ENCODE assay signal across 17 cellular contexts in genomic region chr3:158723991-158724390, GRCh38. TPM values are rescaled to one million over a fixed set of nuclear protein-coding genes. Genes with fewer than 3 reads are reported as not detected.
A peak's percentile ranks its signal among the peaks of the same experiment; 100 is the strongest.
DNase-seq lines count a peak whose midpoint lies in the region; ATAC-seq, FAIRE-seq and TF ChIP-seq lines count a peak whose summit lies in the region.
"Had no signal": no experiment of that assay in that cellular context is flagged by ENCODE, and none has a peak within 500 bp of the region (broad histone marks: within the 10 kb centered on the region; RNA-seq: fewer than 3 reads in every experiment).

No MANE protein-coding gene starts in this region.

- no peak for TF ChIP-seq POLR2A in A549 (IDR thresholded peaks at IDR 0.05; ENCODE audit: low read length)

- H3K9me3 ChIP-seq in A549 (no peaks in the 10 kb centered on the region), aorta (ENCODE audit: control insufficient read depth, low read length) (no peaks in the 10 kb centered on the region)
- H3K9me3 ChIP-seq: suprapubic skin had no signal

- H3K36me3 Mint-ChIP-seq in HFFc6 (ENCODE audit: low read depth) (peaks cover 25% of the 10 kb centered on the region), osteocyte (ENCODE audit: unreplicated experiment) (peaks cover 5% of the 10 kb centered on the region)
- H3K36me3 Mint-ChIP-seq in dendritic cell treated with granulocyte-macrophage colony-stimulating factor and Interleukin-4, amounts not matched to agents 40 ng/mL and 50 ng/mL, for 4 days (ENCODE audit: low read depth): peaks cover 15% of the 10 kb centered on the region

- TF ChIP-seq CTCF in A549 (IDR thresholded peaks at IDR 0.05) (no peak), HFFc6 (IDR thresholded peaks at IDR 0.05) (no peak), osteocyte (IDR thresholded peaks at IDR 0.05) (no peak)

- H3K4me1 Mint-ChIP-seq in HFFc6 (ENCODE audit: low read depth) (peaks cover 87% of the 10 kb centered on the region), osteocyte (ENCODE audit: unreplicated experiment) (peaks cover 52% of the 10 kb centered on the region)
- H3K4me1 Mint-ChIP-seq in dendritic cell treated with granulocyte-macrophage colony-stimulating factor and Interleukin-4, amounts not matched to agents 40 ng/mL and 50 ng/mL, for 4 days (ENCODE audit: low read depth): peaks cover 26% of the 10 kb centered on the region

- no peak for FAIRE-seq in A549 (lab: Jason Lieb, UNC)
- FAIRE-seq: kidney, RCC 7860 had no signal

- no peak for TF ChIP-seq EP300 in A549 (IDR thresholded peaks at IDR 0.05)

- H3K27me3 Mint-ChIP-seq in HFFc6 (ENCODE audit: insufficient read depth) (no peaks in the 10 kb centered on the region; the same call in 1 of the 2 replicates), osteocyte (ENCODE audit: unreplicated experiment) (no peaks in the 10 kb centered on the region)
- H3K27me3 Mint-ChIP-seq in dendritic cell treated with granulocyte-macrophage colony-stimulating factor and Interleukin-4, amounts not matched to agents 40 ng/mL and 50 ng/mL, for 4 days: no peaks in the 10 kb centered on the region
- H3K27me3 Mint-ChIP-seq: progenitor cell of endocrine pancreas had no signal

- no peak overlapping the region for H3K4me3 Mint-ChIP-seq in HFFc6
- H3K4me3 Mint-ChIP-seq in dendritic cell treated with granulocyte-macrophage colony-stimulating factor and Interleukin-4, amounts not matched to agents 40 ng/mL and 50 ng/mL, for 4 days: no peak overlapping the region
- no peak overlapping the region for H3K4me3 Mint-ChIP-seq in osteocyte (ENCODE audit: unreplicated experiment)
- H3K4me3 Mint-ChIP-seq: WTC11 had no signal

- H3K4me3 ChIP-seq in A549 (no peak overlapping the region), aorta (ENCODE audit: low read length in 2 of 2) (no peak overlapping the region)
- H3K4me3 ChIP-seq: suprapubic skin had no signal

- DNase-seq in A549 (ENCODE audit: low read depth in 1 of 2, low spot score in 1 of 2) (no peak), HFFc6 (no peak), osteocyte (ENCODE audit: extremely low spot score, unreplicated experiment) (no peak), aorta (no peak)
- no peak for DNase-seq in activated CD8-positive, alpha-beta memory T cell treated with anti-CD3 and anti-CD28 coated beads for 24 hours
- DNase-seq: DMS53, head of caudate nucleus, kidney, NCI-H2081, SW 1271 had no signal

- POLR2A ChIA-PET in A549 (lab: Yijun Ruan, JAX): interaction anchor here (0.6 kb wide), 1 partner anchor 13 kb away, joined by 3 read pairs; no protein-coding TSS in a partner anchor

- ATAC-seq in A549 (no peak), GM19463 (IDR thresholded peaks at IDR 0.05; ENCODE audit: unreplicated experiment) (no peak), aorta (ENCODE audit: low FRiP score) (no peak)
- no peak for ATAC-seq in activated CD4-positive, CD25-positive, alpha-beta regulatory T cell treated with anti-CD3 and anti-CD28 coated beads, Interleukin-2, amount 50 U/mL, for 24 hours
- ATAC-seq: WTC11 had no signal

- CTCF ChIA-PET in A549 (lab: Yijun Ruan, JAX): interaction anchor here (0.8 to 11.7 kb wide), 8 partner anchors 19 to 536 kb away, joined by 3 to 202 read pairs (median 4); partner anchors contain the start of gene LXN

- H3K27ac Mint-ChIP-seq in HFFc6: peak overlapping the region; percentile 99; the same call in 1 of the 2 replicates
- peak overlapping the region; percentile 91 for H3K27ac Mint-ChIP-seq in dendritic cell treated with granulocyte-macrophage colony-stimulating factor and Interleukin-4, amounts not matched to agents 40 ng/mL and 50 ng/mL, for 4 days
- peak overlapping the region; percentile 97 for H3K27ac Mint-ChIP-seq in osteocyte (ENCODE audit: unreplicated experiment)
- H3K27ac Mint-ChIP-seq: progenitor cell of endocrine pancreas, WTC11 had no signal

- H3K27me3 ChIP-seq in aorta (ENCODE audit: control insufficient read depth in 1 of 2, insufficient read depth in 2 of 2, low read length in 1 of 2): no peaks in the 10 kb centered on the region
- H3K27me3 ChIP-seq: suprapubic skin had no signal

- WGBS in A549 (ENCODE audit: missing lambda C conversion rate): 40% methylated on average over 7 of the region's 7 CpGs
- WGBS in aorta, 2 donors: 90 to 92% methylated on average over 7 of the region's 7 CpGs

- no peaks in the 10 kb centered on the region for H3K36me3 ChIP-seq in aorta (ENCODE audit: control insufficient read depth in 1 of 2, insufficient read depth in 2 of 2, low read length in 1 of 2)
- H3K36me3 ChIP-seq: suprapubic skin had no signal

- H3K4me1 ChIP-seq in A549: peaks cover 92% of the 10 kb centered on the region
- H3K4me1 ChIP-seq in aorta (ENCODE audit: control insufficient read depth in 1 of 2, insufficient read depth in 2 of 2, low read length in 2 of 2): peaks cover 4 to 6% of the 10 kb centered on the region in 2 donors

- peak overlapping the region; percentile 59 for H3K4me2 ChIP-seq in A549

- peak overlapping the region; percentile 80 to 90 for H3K27ac ChIP-seq in A549
- H3K27ac ChIP-seq in aorta (ENCODE audit: low read depth in 1 of 2, low read length in 2 of 2): peak overlapping the region in 1 of 2 donors; percentile 10
- H3K27ac ChIP-seq: suprapubic skin had no signal

- TF ChIP-seq RAD21 in A549 (conservative IDR thresholded peaks at IDR 0.05 in 1 of 2, IDR thresholded peaks at IDR 0.05 in 1 of 2): no peak

- H3K9me3 Mint-ChIP-seq in HFFc6: no peaks in the 10 kb centered on the region
- no peaks in the 10 kb centered on the region for H3K9me3 Mint-ChIP-seq in dendritic cell treated with granulocyte-macrophage colony-stimulating factor and Interleukin-4, amounts not matched to agents 40 ng/mL and 50 ng/mL, for 4 days
- no peaks in the 10 kb centered on the region for H3K9me3 Mint-ChIP-seq in osteocyte (ENCODE audit: unreplicated experiment)
- H3K9me3 Mint-ChIP-seq: WTC11 had no signal

- intact Hi-C loops in dendritic cell treated with granulocyte-macrophage colony-stimulating factor and Interleukin-4, amounts not matched to agents 40 ng/mL and 50 ng/mL, for 4 days (cut with micrococcal nuclease): no loop called here
- intact Hi-C loops in aorta (cut with DNase I): no loop called here

TF ChIP-seq in A549, 52 proteins besides CTCF, POLR2A, EP300 and RAD21:
- TF ChIP-seq EHF (CRISPR knock-in tag; IDR thresholded peaks at IDR 0.05): no peak
- 0 out of 2 replicates have a peak, but pooled peaks have one; percentile 11 for TF ChIP-seq HEYL (CRISPR knock-in tag; IDR thresholded peaks at IDR 0.05)
- TF ChIP-seq, protein P1, sequence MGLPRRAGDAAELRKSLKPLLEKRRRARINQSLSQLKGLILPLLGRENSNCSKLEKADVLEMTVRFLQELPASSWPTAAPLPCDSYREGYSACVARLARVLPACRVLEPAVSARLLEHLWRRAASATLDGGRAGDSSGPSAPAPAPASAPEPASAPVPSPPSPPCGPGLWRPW (IDR thresholded peaks at IDR 0.05): no peak

RNA-seq across cellular contexts. Expression of gene RARRES1, which starts 8.3 kb away (rescaled TPM):
- polyA plus RNA-seq in A549 (2011; rRNA removed): 33.4 and 38.4 TPM in 2 replicates
- 2.5 and 3.5 TPM in 2 replicates for polyA plus RNA-seq in A549 (2012; cell fraction: cytosol; rRNA removed)
- 5.2 and 5.5 TPM in 2 replicates for polyA plus RNA-seq in A549 (2012; cell fraction: nucleus; rRNA removed)
- 8.5 to 16.6 TPM (median 10.9 TPM) in 3 replicates for polyA plus RNA-seq in A549 (2017; fragmentation: RNase III; extraction: RNeasy Plus Mini Kit Qiagen cat#74134 plus additional on column Dnase treatment)
- 2.9 and 3.5 TPM in 2 replicates for polyA minus RNA-seq in A549 (2011; rRNA and poly(A)+ RNA removed)
- total RNA-seq in HFFc6 (2021; fragmentation: NEBNext Ultra II Directional; extraction: Animal tissue kit (Norgen Biotek cat#: 25700)): 1 to 10 TPM in 1 of 6 experiments, under 1 TPM in 4, not detected in 1; 0.51 to 1.3 (median 0.77) TPM
- total RNA-seq in osteocyte: 2.4 and 2.8 TPM in 2 replicates
- 100 to 1,000 TPM; 222 to 323 TPM for total RNA-seq in aorta
- 10 to 100 TPM in 1 of 2 donors, 1 to 10 TPM in 1; 2.4 to 17.8 TPM for polyA plus RNA-seq in aorta

RNA-seq across cellular contexts. Expression of gene LXN, which starts 51.5 kb away (rescaled TPM):
- 131 and 135 TPM in 2 replicates for polyA plus RNA-seq in A549 (2011; rRNA removed)
- polyA plus RNA-seq in A549 (2012; cell fraction: cytosol; rRNA removed): 40.2 and 45.0 TPM in 2 replicates
- 18.5 and 19.1 TPM in 2 replicates for polyA plus RNA-seq in A549 (2012; cell fraction: nucleus; rRNA removed)
- 36.5 to 51.8 TPM (median 37.9 TPM) in 3 replicates for polyA plus RNA-seq in A549 (2017; fragmentation: RNase III; extraction: RNeasy Plus Mini Kit Qiagen cat#74134 plus additional on column Dnase treatment)
- polyA minus RNA-seq in A549 (2011; rRNA and poly(A)+ RNA removed): 20.4 and 31.8 TPM in 2 replicates
- 10 to 100 TPM; 12.2 to 18.8 (median 16.2) TPM for total RNA-seq in HFFc6 (2021; fragmentation: NEBNext Ultra II Directional; extraction: Animal tissue kit (Norgen Biotek cat#: 25700))
- 4.0 and 7.3 TPM in 2 replicates for total RNA-seq in osteocyte
- 10 to 100 TPM; 37.8 to 78.1 TPM for total RNA-seq in aorta
- polyA plus RNA-seq in aorta: 10 to 100 TPM; 14.1 to 39.8 TPM

Comparison
In these comparisons a context has a peak if more than half of its experiments do, and no peak if none do; other contexts are left out.
1. RNA of gene RARRES1, which starts 8.3 kb away (total RNA-seq): 222 to 323 TPM in aorta; 2.4 to 2.8 TPM in osteocyte and 0.51 to 1.3 TPM in HFFc6; every median in the first group is over 10 times any median in the second.
2. Peak in every context shown above with its lines, with median percentiles within 50 percentile points of each other: H3K27ac Mint-ChIP-seq.